24 cellular contexts compared by ENCODE assay signal in genomic region chr19:18096258-18096657, GRCh38. TPM values are rescaled to one million over a fixed set of nuclear protein-coding genes. Genes with fewer than 3 reads are reported as not detected.
DNase-seq lines count a peak whose midpoint lies in the region; ATAC-seq and TF ChIP-seq lines count a peak whose summit lies in the region.
"Had no signal": no experiment of that assay in that cellular context is flagged by ENCODE, and none has a peak within 500 bp of the region (broad histone marks: within the 10 kb centered on the region; RNA-seq: fewer than 3 reads in every experiment).

No MANE protein-coding gene starts in this region.

- peak overlapping the region; percentile 4 for H3K4me3 Mint-ChIP-seq in activated naive CD8-positive, alpha-beta T cell
- no peak overlapping the region for H3K4me3 Mint-ChIP-seq in activated naive CD8-positive, alpha-beta T cell treated with anti-CD3 and anti-CD28 coated beads, Interleukin-2, amount 50 U/mL, for 24 hours
- peak overlapping the region; percentile 51 for H3K4me3 Mint-ChIP-seq in memory B cell

- no peak for DNase-seq in activated naive CD8-positive, alpha-beta T cell treated with anti-CD3 and anti-CD28 coated beads, Interleukin-2, amount 50 U/mL, for 24 hours
- no peak for DNase-seq in memory B cell (ENCODE audit: low spot score in 2 of 2)
- DNase-seq in stimulated activated CD4-positive, alpha-beta T cell treated with anti-CD3 and anti-CD28 coated beads, Interleukin-15, amount 100 ng/mL, for 24 hours, result no peak
- DNase-seq: Caco-2; CD4-positive, alpha-beta memory T cell; KG1; MG63; NCI-H1105 treated with DMSO at 0.1 percent for 48 hours; NCI-H146; NCI-H1930; NCI-H2107; NCI-H446; NCI-H524 treated with DMSO at 0.1 percent for 48 hours; NCI-H774; PC-9; SJCRH30 had no signal

- H3K27me3 ChIP-seq in OCI-LY1 (ENCODE audit: insufficient read depth, low read length), result no peaks in the 10 kb centered on the region
- H3K27me3 ChIP-seq: BLaER1, MG63 had no signal

- peaks cover 46% of the 10 kb centered on the region for H3K4me1 ChIP-seq in OCI-LY1 (ENCODE audit: insufficient read depth, low read length, severe bottlenecking)
- H3K4me1 ChIP-seq: SJCRH30 had no signal

- H3K4me2 ChIP-seq in OCI-LY1 (ENCODE audit: low read length), result no peak overlapping the region
- H3K4me2 ChIP-seq: BLaER1, PC-9 had no signal

- no peaks in the 10 kb centered on the region for H3K9me3 ChIP-seq in OCI-LY1 (ENCODE audit: low read length)
- H3K9me3 ChIP-seq: BLaER1, Caco-2, MG63, SJCRH30 had no signal

- H4K20me1 ChIP-seq in OCI-LY1 (ENCODE audit: insufficient read depth, low read length), result no peaks in the 10 kb centered on the region
- H4K20me1 ChIP-seq: BLaER1 had no signal

- H3K9me2 ChIP-seq in OCI-LY1 (ENCODE audit: low read depth, low read length), result no peaks in the 10 kb centered on the region

- no peak for TF ChIP-seq CTCF in OCI-LY1 (IDR thresholded peaks at IDR 0.05; ENCODE audit: low read length)

- H3K9me3 Mint-ChIP-seq in activated naive CD8-positive, alpha-beta T cell (ENCODE audit: low read depth), result no peaks in the 10 kb centered on the region
- no peaks in the 10 kb centered on the region for H3K9me3 Mint-ChIP-seq in activated naive CD8-positive, alpha-beta T cell treated with anti-CD3 and anti-CD28 coated beads, Interleukin-2, amount 50 U/mL, for 24 hours
- no peaks in the 10 kb centered on the region for H3K9me3 Mint-ChIP-seq in memory B cell
- H3K9me3 Mint-ChIP-seq: CD4-positive, alpha-beta memory T cell had no signal

- no peak for ATAC-seq in activated naive CD8-positive, alpha-beta T cell treated with anti-CD3 and anti-CD28 coated beads, Interleukin-2, amount 50 U/mL, for 24 hours
- no peak for ATAC-seq in memory B cell (ENCODE audit: low read depth)
- no peak for ATAC-seq in GM18511 (IDR thresholded peaks at IDR 0.05; ENCODE audit: unreplicated experiment)
- ATAC-seq: Right ventricle myocardium inferior, SK-N-SH treated with all-trans-retinoic acid at 6 μM for 48 hours had no signal

- H3K36me3 Mint-ChIP-seq in activated naive CD8-positive, alpha-beta T cell, result peaks cover 1% of the 10 kb centered on the region
- no peaks in the 10 kb centered on the region for H3K36me3 Mint-ChIP-seq in activated naive CD8-positive, alpha-beta T cell treated with anti-CD3 and anti-CD28 coated beads, Interleukin-2, amount 50 U/mL, for 24 hours (ENCODE audit: low read depth)
- peaks cover 3% of the 10 kb centered on the region for H3K36me3 Mint-ChIP-seq in memory B cell

- no peak overlapping the region for H3K4me3 ChIP-seq in OCI-LY1 (ENCODE audit: low read depth, low read length, poor library complexity, severe bottlenecking)
- H3K4me3 ChIP-seq: BLaER1, MG63, PC-9, SJCRH30 had no signal

- H3K36me3 ChIP-seq in OCI-LY1 (ENCODE audit: insufficient read depth, low read length), result 0 out of 2 replicates have a peak, but pooled peaks cover 4% of the 10 kb centered on the region
- H3K36me3 ChIP-seq: MG63, SJCRH30 had no signal

- H3K27me3 Mint-ChIP-seq in activated naive CD8-positive, alpha-beta T cell, result no peaks in the 10 kb centered on the region
- H3K27me3 Mint-ChIP-seq in activated naive CD8-positive, alpha-beta T cell treated with anti-CD3 and anti-CD28 coated beads, Interleukin-2, amount 50 U/mL, for 24 hours, result no peaks in the 10 kb centered on the region
- H3K27me3 Mint-ChIP-seq in memory B cell, result no peaks in the 10 kb centered on the region
- H3K27me3 Mint-ChIP-seq: CD4-positive, alpha-beta memory T cell had no signal

- no peak overlapping the region for H3K9ac ChIP-seq in OCI-LY1 (ENCODE audit: low read length)
- H3K9ac ChIP-seq: BLaER1 had no signal

- H3F3A ChIP-seq in OCI-LY1 (ENCODE audit: insufficient read depth, low read length), result no peaks in the 10 kb centered on the region

- no peak overlapping the region for H3K27ac Mint-ChIP-seq in activated naive CD8-positive, alpha-beta T cell
- H3K27ac Mint-ChIP-seq in activated naive CD8-positive, alpha-beta T cell treated with anti-CD3 and anti-CD28 coated beads, Interleukin-2, amount 50 U/mL, for 24 hours, result no peak overlapping the region
- no peak overlapping the region for H3K27ac Mint-ChIP-seq in memory B cell

- no peak overlapping the region for H2AFZ ChIP-seq in OCI-LY1 (ENCODE audit: low read length)
- H2AFZ ChIP-seq: PC-9 had no signal

- peaks cover 33% of the 10 kb centered on the region for H3K4me1 Mint-ChIP-seq in activated naive CD8-positive, alpha-beta T cell (ENCODE audit: low read depth)
- H3K4me1 Mint-ChIP-seq in activated naive CD8-positive, alpha-beta T cell treated with anti-CD3 and anti-CD28 coated beads, Interleukin-2, amount 50 U/mL, for 24 hours, result peaks cover 50% of the 10 kb centered on the region
- peaks cover 16% of the 10 kb centered on the region for H3K4me1 Mint-ChIP-seq in memory B cell

- H3K79me2 ChIP-seq in OCI-LY1 (ENCODE audit: insufficient read depth, low read length), result no peaks in the 10 kb centered on the region

- H3K27ac ChIP-seq in OCI-LY1 (ENCODE audit: low read depth, low read length, poor library complexity, severe bottlenecking) (peak overlapping the region; percentile 22), temporal lobe (ENCODE audit: low read depth, low read length) (peak overlapping the region; percentile 17)
- H3K27ac ChIP-seq: BLaER1, PC-9, SJCRH30 had no signal

RNA-seq across cellular contexts. Expression of gene MAST3, which starts 1.3 kb away (rescaled TPM):
- 7.6 TPM for total RNA-seq in temporal lobe

RNA-seq across cellular contexts. Expression of gene IL12RB1, which starts 9.5 kb away (rescaled TPM):
- not detected for total RNA-seq in temporal lobe
- total RNA-seq: A172, Caco-2, SJCRH30 had no signal

RNA-seq across cellular contexts. Expression of gene PIK3R2, which starts 56.7 kb away (rescaled TPM):
- total RNA-seq in temporal lobe, result 62.7 TPM
